ENCODE assay signal across 11 cellular contexts in the genomic region with DNA sequence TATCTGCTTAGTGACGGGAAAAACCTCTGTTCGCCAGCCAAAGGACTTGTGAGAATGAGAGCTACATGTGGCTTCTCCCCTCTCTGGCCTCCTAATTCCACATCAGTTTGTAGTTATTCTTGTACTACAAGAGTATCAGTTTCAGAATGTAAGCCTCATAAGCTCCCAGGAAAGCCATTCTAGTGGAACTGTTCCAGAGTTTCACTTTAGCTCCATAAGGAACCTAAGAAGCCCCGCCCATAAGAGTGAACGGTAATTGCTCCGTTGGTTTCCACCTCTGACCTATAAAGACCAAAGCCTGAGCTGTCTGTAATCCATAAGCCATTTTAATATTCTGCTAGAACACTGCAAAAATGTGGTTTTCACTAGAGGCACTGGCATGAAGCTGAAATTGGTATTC. TPM values are rescaled to one million over a fixed set of nuclear protein-coding genes. Genes with fewer than 3 reads are reported as not detected.
A peak's percentile ranks its signal among the peaks of the same experiment; 100 is the strongest.
DNase-seq lines count a peak whose midpoint lies in the region; ATAC-seq and TF ChIP-seq lines count a peak whose summit lies in the region.
"Had no signal": no experiment of that assay in that cellular context is flagged by ENCODE, and none has a peak within 500 bp of the region (broad histone marks: within the 10 kb centered on the region; RNA-seq: fewer than 3 reads in every experiment).

No MANE protein-coding gene starts in this region.

- H3K27me3 ChIP-seq in RWPE2 (ENCODE audit: insufficient read depth, poor library complexity, severe bottlenecking) = no peaks in the 10 kb centered on the region
- H3K27me3 ChIP-seq in foreskin keratinocyte = no peaks in the 10 kb centered on the region
- no peaks in the 10 kb centered on the region for H3K27me3 ChIP-seq in gastrocnemius medialis

- H3K9me3 ChIP-seq in RWPE2 (ENCODE audit: severe bottlenecking) = no peaks in the 10 kb centered on the region
- H3K9me3 ChIP-seq in gastrocnemius medialis = no peaks in the 10 kb centered on the region

- peaks cover 28% of the 10 kb centered on the region for H3K4me1 ChIP-seq in RWPE2 (ENCODE audit: insufficient read depth, poor library complexity, severe bottlenecking)
- H3K4me1 ChIP-seq in foreskin keratinocyte = peaks cover 24% of the 10 kb centered on the region
- peaks cover 50 to 53% of the 10 kb centered on the region in 2 donors for H3K4me1 ChIP-seq in gastrocnemius medialis

- intact Hi-C loops in gastrocnemius medialis (cut with DNase I; ENCODE audit: low total_unique reads) = loop anchor here (5.0 kb wide), 1 partner anchor 52 kb away; the partner anchor contains the start of gene SIK3

- in situ Hi-C loops in gastrocnemius medialis (cut with MboI; ENCODE audit: low sequenced_read_pairs in 4 of 4) = no loop called here

- H3K27ac ChIP-seq in RWPE2 (ENCODE audit: poor library complexity, severe bottlenecking) (no peak overlapping the region), foreskin keratinocyte (peak overlapping the region; percentile 61), gastrocnemius medialis (peak overlapping the region; percentile 58 to 70 (median 65))

- H3K4me3 ChIP-seq in RWPE2 (ENCODE audit: severe bottlenecking) (no peak overlapping the region), gastrocnemius medialis (peak overlapping the region in 2 of 4 donors; percentile 5 to 19)

- DNase-seq in GM03348 (ENCODE audit: low spot score) (peak; percentile 18), RWPE2 (ENCODE audit: low spot score) (no peak), foreskin keratinocyte (peak in 1 of 2 donors; percentile 21), gastrocnemius medialis (peak in 1 of 2 donors; percentile 17), SHP77 treated with DMSO at 0.1 percent for 48 hours (lab: John Stamatoyannopoulos, UW) (no peak)
- DNase-seq in activated T-cell treated with anti-CD3 and anti-CD28 coated beads, Interleukin-2, amount 50 U/mL, for 1 hour = no peak
- DNase-seq: NCI-H1417 treated with DMSO at 0.1 percent for 48 hours; stimulated activated naive CD4-positive, alpha-beta T cell; T-helper 9 cell had no signal

- ATAC-seq in RWPE2 (ENCODE audit: low read depth) (peak; percentile 25; the same call in 2 of the 3 replicates), foreskin keratinocyte (peak; percentile 41), gastrocnemius medialis (peak; percentile 90 to 91), HG02884 (IDR thresholded peaks at IDR 0.05; ENCODE audit: unreplicated experiment) (no peak), GM21367 (IDR thresholded peaks at IDR 0.05; ENCODE audit: unreplicated experiment) (no peak)

- TF ChIP-seq CTCF in RWPE2 (IDR thresholded peaks at IDR 0.05; ENCODE audit: poor library complexity, severe bottlenecking) (no peak), foreskin keratinocyte (conservative IDR thresholded peaks at IDR 0.05) (no peak), gastrocnemius medialis (IDR thresholded peaks at IDR 0.05 in 4 of 5, conservative IDR thresholded peaks at IDR 0.05 in 1 of 5) (no peak)

- no peak for TF ChIP-seq POLR2A in gastrocnemius medialis (IDR thresholded peaks at IDR 0.05)

- H3K36me3 ChIP-seq in RWPE2 (ENCODE audit: low read depth) = no peaks in the 10 kb centered on the region
- H3K36me3 ChIP-seq in gastrocnemius medialis = no peaks in the 10 kb centered on the region

RNA-seq across cellular contexts. Expression of gene SIK3, which starts 53.0 kb away (rescaled TPM):
- 16.4 and 17.2 TPM in 2 replicates for total RNA-seq in foreskin keratinocyte
- polyA plus RNA-seq in foreskin keratinocyte = 5.9 and 6.8 TPM in 2 replicates
- total RNA-seq in gastrocnemius medialis = 10 to 100 TPM; 34.4 to 42.4 (median 37.2) TPM

Comparison
In these comparisons a context has a peak if more than half of its experiments do, and no peak if none do; other contexts are left out.
1. ATAC-seq: peak in RWPE2 (single experiment), foreskin keratinocyte (single experiment) and gastrocnemius medialis (2 of 2); none in HG02884 (single experiment) and GM21367 (single experiment).